In the genomic region with DNA sequence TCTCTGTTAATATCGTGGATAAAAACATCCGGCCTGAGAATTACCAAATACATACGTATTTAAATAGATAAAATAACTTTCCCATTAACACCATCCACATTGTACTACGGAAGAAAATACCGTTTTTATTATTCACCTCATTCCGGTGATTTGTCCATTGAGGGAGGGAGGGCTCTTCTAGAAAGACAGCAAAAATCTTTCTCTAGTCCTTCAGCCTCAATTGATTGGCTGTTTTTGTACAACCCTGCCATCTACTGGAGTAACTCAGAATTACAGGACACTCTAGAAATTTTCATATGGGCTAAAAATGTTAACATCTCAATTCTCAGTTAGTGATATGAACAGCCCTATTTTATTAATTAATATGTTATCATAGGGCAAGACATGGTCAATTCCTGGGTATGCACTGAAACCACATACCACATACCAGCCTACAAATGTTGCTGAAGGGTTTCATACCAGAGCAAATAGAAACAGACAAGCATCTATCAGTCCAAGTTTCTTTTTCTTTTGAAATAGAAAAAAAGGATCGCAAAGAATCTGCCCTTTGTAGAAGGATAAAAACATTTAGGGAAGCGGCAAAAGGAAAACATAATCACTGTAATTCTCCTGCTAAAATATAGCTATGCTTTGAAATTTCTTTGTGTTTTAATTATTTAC, we compare ENCODE assay signal across 8 cellular contexts. TPM values are rescaled to one million over a fixed set of nuclear protein-coding genes. Genes with fewer than 3 reads are reported as not detected.
A peak's percentile ranks its signal among the peaks of the same experiment; 100 is the strongest.
DNase-seq lines count a peak whose midpoint lies in the region; ATAC-seq, FAIRE-seq and TF ChIP-seq lines count a peak whose summit lies in the region.

No MANE protein-coding gene starts in this region.

- CTCF ChIA-PET in A673 (lab: Charles Lee): no interaction called here

- no peaks in the 10 kb centered on the region for H3K9me3 ChIP-seq in A673 (ENCODE audit: low read depth, low read length, poor library complexity, severe bottlenecking)

- POLR2A ChIA-PET in A673 (lab: Charles Lee; ENCODE audit: low non-redundant PET): no interaction called here

- peaks cover 14% of the 10 kb centered on the region for H3K27me3 ChIP-seq in A673 (replicated peaks; ENCODE audit: insufficient read depth, low read depth, low read length, poor library complexity)

- no peak overlapping the region for H3K4me3 ChIP-seq in A673 (ENCODE audit: low read depth, low read length, poor library complexity, severe bottlenecking)
- no peak overlapping the region for H3K4me3 ChIP-seq in skeletal muscle cell (ENCODE audit: low read depth, low read length)

- no peak overlapping the region for H3K27ac ChIP-seq in A673 (ENCODE audit: low read depth, low read length, poor library complexity, severe bottlenecking)

- FAIRE-seq in G401.6 (lab: Jason Lieb, UNC): peak; percentile 98

- peaks cover 4% of the 10 kb centered on the region for H3K4me1 ChIP-seq in A673 (ENCODE audit: insufficient read depth, low read length, poor library complexity, severe bottlenecking)

- ATAC-seq in HG03280 (IDR thresholded peaks at IDR 0.05; ENCODE audit: unreplicated experiment): peak; percentile 65

- DNase-seq in A673 (ENCODE audit: low spot score) (peak; percentile 77), NCI-H69 (lab: John Stamatoyannopoulos, UW) (peak; percentile 73), amniotic stem cell (lab: John Stamatoyannopoulos, UW) (peak; percentile 50), hepatic stellate cell (ENCODE audit: low spot score) (peak; percentile 70), skeletal muscle cell (ENCODE audit: low read depth) (peak; percentile 35)
- DNase-seq in activated naive CD4-positive, alpha-beta T cell treated with anti-CD3 and anti-CD28 coated beads, Interleukin-2, amount 50 U/mL, for 16 hours: no peak

- H3K36me3 ChIP-seq in A673 (ENCODE audit: insufficient read depth, low read length, poor library complexity, severe bottlenecking): no peaks in the 10 kb centered on the region

- no TSS peak for BruUV-seq in A673 (replicated peaks; lab: Mats Ljungman, UMichigan)

- intact Hi-C loops in A673 (cut with micrococcal nuclease; ENCODE audit: unreplicated experiment): loop anchor here (2.0 to 10.0 kb wide), 6 partner anchors 81 to 1217 kb away; a partner anchor contains a TSS

- TF ChIP-seq CTCF in A673 (conservative IDR thresholded peaks at IDR 0.05; ENCODE audit: low read depth, low read length): peak; percentile 85

RNA-seq across cellular contexts. Expression of a gene that starts 55.8 kb away (rescaled TPM):
- 80.9 and 89.2 TPM in 2 replicates for total RNA-seq in A673 (2021)
